In genomic region chr4:97910005-97910404, GRCh38 we compare ENCODE assay signal across 12 cellular contexts.
A peak's percentile ranks its signal among the peaks of the same experiment; 100 is the strongest.
DNase-seq lines count a peak whose midpoint lies in the region; ATAC-seq, FAIRE-seq and TF ChIP-seq lines count a peak whose summit lies in the region.
"Had no signal": no experiment of that assay in that cellular context is flagged by ENCODE, and none has a peak within 500 bp of the region (broad histone marks: within the 10 kb centered on the region; RNA-seq: fewer than 3 reads in every experiment).

No MANE protein-coding gene starts in this region.

- no peaks in the 10 kb centered on the region for H3K27me3 ChIP-seq in bronchial epithelial cell (ENCODE audit: control insufficient read depth, insufficient read depth, low read length)
- H3K27me3 ChIP-seq: thyroid gland had no signal

- H3K36me3 ChIP-seq in bronchial epithelial cell (ENCODE audit: control insufficient read depth, insufficient read depth, low read length): no peaks in the 10 kb centered on the region
- H3K36me3 ChIP-seq: lower lobe of right lung, thyroid gland had no signal

- in situ Hi-C loops in KBM-7 (cut with MboI; ENCODE audit: low pct_unique_long_range_greater_than_20kb, low sequenced_read_pairs): no loop called here

- TF ChIP-seq CTCF in activated CD8-positive, alpha-beta T cell treated with anti-CD3 and anti-CD28 coated beads for 36 hours (IDR thresholded peaks at IDR 0.05): no peak
- no peak for TF ChIP-seq CTCF in bronchial epithelial cell (IDR thresholded peaks at IDR 0.05; ENCODE audit: insufficient read depth, low read length, severe bottlenecking)

- ATAC-seq in activated CD8-positive, alpha-beta T cell treated with anti-CD3 and anti-CD28 coated beads for 36 hours: no peak
- ATAC-seq in activated CD8-positive, alpha-beta T cell treated with anti-CD3 and anti-CD28 coated beads, Interleukin-2, amount 10 ng/mL, durations not matched to agents 7 days and 5 days: no peak
- ATAC-seq: lower lobe of right lung had no signal

- H3K36me3 Mint-ChIP-seq in activated CD8-positive, alpha-beta T cell treated with anti-CD3 and anti-CD28 coated beads for 36 hours (ENCODE audit: low read depth): no peaks in the 10 kb centered on the region
- no peaks in the 10 kb centered on the region for H3K36me3 Mint-ChIP-seq in activated CD8-positive, alpha-beta T cell treated with anti-CD3 and anti-CD28 coated beads, Interleukin-2, amount 10 ng/mL, durations not matched to agents 7 days and 5 days (ENCODE audit: low read depth)

- DNase-seq in activated CD8-positive, alpha-beta T cell treated with anti-CD3 and anti-CD28 coated beads for 36 hours: peak; percentile 2
- DNase-seq in activated CD8-positive, alpha-beta T cell treated with anti-CD3 and anti-CD28 coated beads, Interleukin-2, amount 10 ng/mL, durations not matched to agents 7 days and 5 days: no peak
- DNase-seq in Kasumi-1 (lab: John Stamatoyannopoulos, UW) (peak; percentile 51 to 56), bronchial epithelial cell (ENCODE audit: low read depth) (peak; percentile 3), urothelium cell line (ENCODE audit: low spot score) (peak; percentile 16), GM03348 (ENCODE audit: low spot score) (no peak), KBM-7 (no peak)
- no peak for DNase-seq in activated effector memory CD4-positive, alpha-beta T cell treated with Interleukin-2 at 50 U/mL for 16 hours
- DNase-seq: central memory CD4-positive, alpha-beta T cell; lower lobe of right lung; thyroid gland had no signal

- intact Hi-C loops in activated CD8-positive, alpha-beta T cell treated with anti-CD3 and anti-CD28 coated beads for 36 hours (cut with micrococcal nuclease): no loop called here

- H3K4me3 Mint-ChIP-seq in activated CD8-positive, alpha-beta T cell treated with anti-CD3 and anti-CD28 coated beads for 36 hours: no peak overlapping the region
- H3K4me3 Mint-ChIP-seq in activated CD8-positive, alpha-beta T cell treated with anti-CD3 and anti-CD28 coated beads, Interleukin-2, amount 10 ng/mL, durations not matched to agents 7 days and 5 days: no peak overlapping the region

- CTCF ChIA-PET in activated CD8-positive, alpha-beta T cell treated with anti-CD3 and anti-CD28 coated beads for 36 hours (lab: Charles Lee): no interaction called here
- CTCF ChIA-PET in activated CD8-positive, alpha-beta T cell treated with anti-CD3 and anti-CD28 coated beads, Interleukin-2, amount 10 ng/mL, durations not matched to agents 7 days and 5 days (lab: Charles Lee): no interaction called here

- no peak overlapping the region for H3K4me3 ChIP-seq in bronchial epithelial cell (ENCODE audit: low read depth, low read length)
- H3K4me3 ChIP-seq: lower lobe of right lung, thyroid gland had no signal

- H3K27me3 Mint-ChIP-seq in activated CD8-positive, alpha-beta T cell treated with anti-CD3 and anti-CD28 coated beads for 36 hours: no peaks in the 10 kb centered on the region
- H3K27me3 Mint-ChIP-seq in activated CD8-positive, alpha-beta T cell treated with anti-CD3 and anti-CD28 coated beads, Interleukin-2, amount 10 ng/mL, durations not matched to agents 7 days and 5 days (ENCODE audit: low read depth): no peaks in the 10 kb centered on the region

- H3K9me3 Mint-ChIP-seq in activated CD8-positive, alpha-beta T cell treated with anti-CD3 and anti-CD28 coated beads for 36 hours: peaks cover 4% of the 10 kb centered on the region
- H3K9me3 Mint-ChIP-seq in activated CD8-positive, alpha-beta T cell treated with anti-CD3 and anti-CD28 coated beads, Interleukin-2, amount 10 ng/mL, durations not matched to agents 7 days and 5 days (ENCODE audit: insufficient read depth): peaks cover 12% of the 10 kb centered on the region

- H3K27ac Mint-ChIP-seq in activated CD8-positive, alpha-beta T cell treated with anti-CD3 and anti-CD28 coated beads for 36 hours: no peak overlapping the region
- no peak overlapping the region for H3K27ac Mint-ChIP-seq in activated CD8-positive, alpha-beta T cell treated with anti-CD3 and anti-CD28 coated beads, Interleukin-2, amount 10 ng/mL, durations not matched to agents 7 days and 5 days

- FAIRE-seq in bronchial epithelial cell (lab: Jason Lieb, UNC) (no peak), urothelium cell line (lab: Jason Lieb, UNC) (no peak)
- FAIRE-seq: G401.6 had no signal

- POLR2A ChIA-PET in activated CD8-positive, alpha-beta T cell treated with anti-CD3 and anti-CD28 coated beads for 36 hours (lab: Charles Lee): no interaction called here
- POLR2A ChIA-PET in activated CD8-positive, alpha-beta T cell treated with anti-CD3 and anti-CD28 coated beads, Interleukin-2, amount 10 ng/mL, durations not matched to agents 7 days and 5 days (lab: Charles Lee): no interaction called here

- no peaks in the 10 kb centered on the region for H3K4me1 Mint-ChIP-seq in activated CD8-positive, alpha-beta T cell treated with anti-CD3 and anti-CD28 coated beads for 36 hours (ENCODE audit: low read depth)
- H3K4me1 Mint-ChIP-seq in activated CD8-positive, alpha-beta T cell treated with anti-CD3 and anti-CD28 coated beads, Interleukin-2, amount 10 ng/mL, durations not matched to agents 7 days and 5 days (ENCODE audit: low read depth): no peaks in the 10 kb centered on the region

Comparison
In these comparisons a context has a peak if more than half of its experiments do, and no peak if none do; other contexts are left out.
1. DNase-seq: peak in activated CD8-positive, alpha-beta T cell treated with anti-CD3 and anti-CD28 coated beads for 36 hours (single experiment), Kasumi-1 (2 of 2), bronchial epithelial cell (single experiment) and urothelium cell line (single experiment); none in activated CD8-positive, alpha-beta T cell treated with anti-CD3 and anti-CD28 coated beads, Interleukin-2, amount 10 ng/mL, durations not matched to agents 7 days and 5 days (single experiment), GM03348 (single experiment), KBM-7 (single experiment) and activated effector memory CD4-positive, alpha-beta T cell treated with Interleukin-2 at 50 U/mL for 16 hours (single experiment).